ENCODE assay signal across 8 cellular contexts in genomic region chr12:27709932-27710591, GRCh38. TPM values are rescaled to one million over a fixed set of nuclear protein-coding genes. Genes with fewer than 3 reads are reported as not detected.
DNase-seq lines count a peak whose midpoint lies in the region; ATAC-seq and TF ChIP-seq lines count a peak whose summit lies in the region.

No MANE protein-coding gene starts in this region.

- 18% methylated on average over 24 of the region's 24 CpGs for WGBS in suprapubic skin

- H3K36me3 ChIP-seq in ACC112 (ENCODE audit: insufficient read depth, low read length), result 0 out of 2 replicates have a peak, but pooled peaks cover 3% of the 10 kb centered on the region
- no peaks in the 10 kb centered on the region for H3K36me3 ChIP-seq in suprapubic skin

- ATAC-seq in GM18858 (IDR thresholded peaks at IDR 0.05; ENCODE audit: unreplicated experiment), result peak; percentile 24
- peak; percentile 39 for ATAC-seq in HG03045 (IDR thresholded peaks at IDR 0.05; ENCODE audit: unreplicated experiment)

- DNase-seq in NCI-H526 (lab: John Stamatoyannopoulos, UW) (peak; percentile 57 to 70), cardiac fibroblast (ENCODE audit: low read depth in 2 of 2) (peak; percentile 58 to 74), left kidney (ENCODE audit: low read depth, low spot score) (peak; percentile 64), suprapubic skin (ENCODE audit: low spot score in 2 of 2) (no peak), foreskin melanocyte (no peak)

- H3K27ac ChIP-seq in ACC112 (ENCODE audit: low read depth, low read length), result peak overlapping the region; percentile 73
- peak overlapping the region; percentile 90 for H3K27ac ChIP-seq in suprapubic skin

- H3K27me3 ChIP-seq in ACC112 (ENCODE audit: insufficient read depth, low read length), result no peaks in the 10 kb centered on the region
- H3K27me3 ChIP-seq in suprapubic skin, result no peaks in the 10 kb centered on the region

- H3K4me1 ChIP-seq in ACC112 (ENCODE audit: control insufficient read depth, insufficient read depth, low read length, unreplicated experiment) (peaks cover 8% of the 10 kb centered on the region), suprapubic skin (peaks cover 24% of the 10 kb centered on the region)

- TF ChIP-seq CTCF in cardiac fibroblast (IDR thresholded peaks at IDR 0.05; ENCODE audit: low read depth, low read length), result no peak
- TF ChIP-seq CTCF in suprapubic skin (IDR thresholded peaks at IDR 0.05), result no peak

- TF ChIP-seq EP300 in suprapubic skin (IDR thresholded peaks at IDR 0.05), result no peak

- peaks cover 42% of the 10 kb centered on the region for H3K79me2 ChIP-seq in ACC112 (ENCODE audit: control insufficient read depth, insufficient read depth, low read length, unreplicated experiment)

- peak overlapping the region; percentile 99 for H3K4me3 ChIP-seq in ACC112 (ENCODE audit: low read depth, low read length)
- H3K4me3 ChIP-seq in cardiac fibroblast (replicated peaks in 1 of 2; ENCODE audit: low read depth in 2 of 2, low read length in 2 of 2), result peak overlapping the region; percentile 97 to 100
- peak overlapping the region; percentile 93 for H3K4me3 ChIP-seq in suprapubic skin

- peak overlapping the region; percentile 98 for H2AFZ ChIP-seq in ACC112 (ENCODE audit: low read length, unreplicated experiment)

- TF ChIP-seq POLR2A in suprapubic skin (IDR thresholded peaks at IDR 0.05), result no peak

- no peaks in the 10 kb centered on the region for H3K9me3 ChIP-seq in suprapubic skin

RNA-seq across cellular contexts. Expression of gene MRPS35, which starts 0.6 kb away (rescaled TPM):
- total RNA-seq in suprapubic skin, result 10 to 100 TPM; 35.6 to 65.8 (median 40.1) TPM

RNA-seq across cellular contexts. Expression of gene REP15, which starts 13.8 kb away (rescaled TPM):
- total RNA-seq in suprapubic skin, result 1 to 10 TPM in 3 of 4 donors, under 1 TPM in 1; 0.99 to 2.1 (median 1.5) TPM

Comparison
In these comparisons a context has a peak if more than half of its experiments do, and no peak if none do; other contexts are left out.
1. DNase-seq: peak in NCI-H526 (2 of 2), cardiac fibroblast (2 of 2) and left kidney (single experiment); none in suprapubic skin (0 of 2) and foreskin melanocyte (single experiment).
2. Peak in every context shown above with its lines, with median percentiles within 50 percentile points of each other: H3K4me3 ChIP-seq.